Comparison of ENCODE assay signal across 8 cellular contexts in genomic region chr1:217630711-217631591, GRCh38. TPM values are rescaled to one million over a fixed set of nuclear protein-coding genes. Genes with fewer than 3 reads are reported as not detected.
DNase-seq lines count a peak whose midpoint lies in the region; ATAC-seq and TF ChIP-seq lines count a peak whose summit lies in the region.

GPATCH2 (minus strand) TSS chr1:217631090; CDS start chr1:217630971, 119 bp downstream.
SPATA17 (plus strand) TSS chr1:217631344; CDS start chr1:217631379, 35 bp downstream.

- H3K27me3 Mint-ChIP-seq in activated T-helper 17 cell treated with anti-CD3 and anti-CD28 coated beads, Interleukin-2, amount 50 U/mL, for 72 hours, result peaks cover 3% of the 10 kb centered on the region
- H3K27me3 Mint-ChIP-seq in natural killer cell treated with Interleukin-12 subunit alpha and Interleukin-12 subunit beta and Interleukin-15 and Interleukin-18, amount 100 ng/mL, for 72 hours, result peaks cover 7% of the 10 kb centered on the region in 2 donors

- H3K9me3 ChIP-seq in GM23248 (ENCODE audit: low read depth) (no peaks in the 10 kb centered on the region), Karpas-422 (ENCODE audit: low read length) (no peaks in the 10 kb centered on the region)

- H2AFZ ChIP-seq in GM23248, result peak within 1 kb of the TSS; percentile 95
- H2AFZ ChIP-seq in Karpas-422 (ENCODE audit: low read length), result peak within 1 kb of the TSS; percentile 97

- H3K79me2 ChIP-seq in GM23248 (ENCODE audit: insufficient read depth) (peaks cover 49% of the 10 kb centered on the region), Karpas-422 (ENCODE audit: low read length) (peaks cover 49% of the 10 kb centered on the region)

- H4K20me1 ChIP-seq in GM23248 (ENCODE audit: insufficient read depth) (no peaks in the 10 kb centered on the region), Karpas-422 (ENCODE audit: insufficient read depth, low read depth, low read length) (0 out of 2 replicates have a peak, but pooled peaks cover 5% of the 10 kb centered on the region)

- H3K9ac ChIP-seq in GM23248, result peak within 1 kb of the TSS; percentile 98
- peak within 1 kb of the TSS; percentile 85 for H3K9ac ChIP-seq in Karpas-422 (ENCODE audit: low read length)

- H3K27me3 ChIP-seq in GM23248 (replicated peaks; ENCODE audit: insufficient read depth) (no peaks in the 10 kb centered on the region), Karpas-422 (ENCODE audit: low read length) (no peaks in the 10 kb centered on the region)

- H3K9me3 Mint-ChIP-seq in activated T-helper 17 cell treated with anti-CD3 and anti-CD28 coated beads, Interleukin-2, amount 50 U/mL, for 72 hours, result no peaks in the 10 kb centered on the region
- H3K9me3 Mint-ChIP-seq in natural killer cell treated with Interleukin-12 subunit alpha and Interleukin-12 subunit beta and Interleukin-15 and Interleukin-18, amount 100 ng/mL, for 72 hours, result no peaks in the 10 kb centered on the region

- 1 to 2% methylated on average over 40 to 42 of the region's 42 CpGs for WGBS in GM23248 (ENCODE audit: low coverage in 1 of 2, low lambda C conversion rate in 2 of 2, missing lambda C conversion rate in 2 of 2), 2 experiments

- in situ Hi-C loops in GM23248 (cut with MboI), result no loop called here

- peak within 1 kb of the TSS; percentile 95 for H3K4me2 ChIP-seq in GM23248 (ENCODE audit: unreplicated experiment)
- peak within 1 kb of the TSS; percentile 90 for H3K4me2 ChIP-seq in Karpas-422 (ENCODE audit: low read depth, low read length, poor library complexity, severe bottlenecking)

- H3K4me1 ChIP-seq in GM23248 (ENCODE audit: insufficient read depth) (peaks cover 38% of the 10 kb centered on the region), Karpas-422 (ENCODE audit: low read length) (peaks cover 40% of the 10 kb centered on the region)

- no peaks in the 10 kb centered on the region for H3F3A ChIP-seq in GM23248 (ENCODE audit: insufficient read depth)

- H3K4me3 Mint-ChIP-seq in activated T-helper 17 cell treated with anti-CD3 and anti-CD28 coated beads, Interleukin-2, amount 50 U/mL, for 72 hours, result peak within 1 kb of the TSS; percentile 92
- peak within 1 kb of the TSS; percentile 91 for H3K4me3 Mint-ChIP-seq in natural killer cell treated with Interleukin-12 subunit alpha and Interleukin-12 subunit beta and Interleukin-15 and Interleukin-18, amount 100 ng/mL, for 72 hours

- H3K36me3 Mint-ChIP-seq in activated T-helper 17 cell treated with anti-CD3 and anti-CD28 coated beads, Interleukin-2, amount 50 U/mL, for 72 hours (ENCODE audit: low read depth), result no peaks in the 10 kb centered on the region
- no peaks in the 10 kb centered on the region for H3K36me3 Mint-ChIP-seq in natural killer cell treated with Interleukin-12 subunit alpha and Interleukin-12 subunit beta and Interleukin-15 and Interleukin-18, amount 100 ng/mL, for 72 hours

- peak within 1 kb of the TSS; percentile 96 for H3K27ac ChIP-seq in GM23248
- peak within 1 kb of the TSS; percentile 79 for H3K27ac ChIP-seq in Karpas-422 (ENCODE audit: low read length)

- ATAC-seq in activated T-helper 17 cell treated with anti-CD3 and anti-CD28 coated beads, Interleukin-2, amount 50 U/mL, for 72 hours (replicated peaks), result peak; percentile 86
- peak; percentile 91 to 93 for ATAC-seq in natural killer cell treated with Interleukin-12 subunit alpha and Interleukin-12 subunit beta and Interleukin-15 and Interleukin-18, amount 100 ng/mL, for 72 hours

- H3K27ac Mint-ChIP-seq in activated T-helper 17 cell treated with anti-CD3 and anti-CD28 coated beads, Interleukin-2, amount 50 U/mL, for 72 hours, result peak within 1 kb of the TSS; percentile 100
- H3K27ac Mint-ChIP-seq in natural killer cell treated with Interleukin-12 subunit alpha and Interleukin-12 subunit beta and Interleukin-15 and Interleukin-18, amount 100 ng/mL, for 72 hours, result peak within 1 kb of the TSS; percentile 98 to 99

- DNase-seq in EL (peak; percentile 87), GM23248 (peak; percentile 95), Karpas-422 (peak; percentile 95), RPMI7951 (ENCODE audit: low read depth) (peak; percentile 87), fibroblast of pulmonary artery (ENCODE audit: low read depth) (peak; percentile 93)
- peak; percentile 83 for DNase-seq in natural killer cell treated with Interleukin-12 subunit alpha and Interleukin-12 subunit beta and Interleukin-15 and Interleukin-18, amount 100 ng/mL, for 72 hours (ENCODE audit: low spot score)
- DNase-seq in stimulated activated naive CD4-positive, alpha-beta T cell treated with Interleukin-2 at 50 U/mL for 16 hours (lab: John Stamatoyannopoulos, UW), result peak; percentile 73

- TF ChIP-seq CTCF in fibroblast of pulmonary artery (IDR thresholded peaks at IDR 0.05; ENCODE audit: low read length, missing control alignments), result no peak

- no peaks in the 10 kb centered on the region for H3K36me3 ChIP-seq in GM23248 (ENCODE audit: low read depth)
- peaks cover 18% of the 10 kb centered on the region for H3K36me3 ChIP-seq in Karpas-422 (ENCODE audit: insufficient read depth, low read length)

- H3K9me2 ChIP-seq in GM23248 (ENCODE audit: insufficient read depth), result no peaks in the 10 kb centered on the region
- no peaks in the 10 kb centered on the region for H3K9me2 ChIP-seq in Karpas-422 (replicated peaks; ENCODE audit: insufficient read depth, low read length)

- peaks cover 18% of the 10 kb centered on the region for H3K4me1 Mint-ChIP-seq in activated T-helper 17 cell treated with anti-CD3 and anti-CD28 coated beads, Interleukin-2, amount 50 U/mL, for 72 hours
- H3K4me1 Mint-ChIP-seq in natural killer cell treated with Interleukin-12 subunit alpha and Interleukin-12 subunit beta and Interleukin-15 and Interleukin-18, amount 100 ng/mL, for 72 hours (ENCODE audit: low read depth in 2 of 2), result peaks cover 20 to 29% of the 10 kb centered on the region in 2 donors

- H3K4me3 ChIP-seq in GM23248, result peak within 1 kb of the TSS; percentile 94
- H3K4me3 ChIP-seq in Karpas-422 (ENCODE audit: low read length), result peak within 1 kb of the TSS; percentile 82
- H3K4me3 ChIP-seq in fibroblast of pulmonary artery (replicated peaks; ENCODE audit: low read depth, low read length), result peak within 1 kb of the TSS; percentile 84

RNA-seq across cellular contexts. Expression of gene GPATCH2, which starts in this region (rescaled TPM):
- 8.2 and 9.5 TPM in 2 replicates for total RNA-seq in GM23248 (2014; rRNA removed; shearing (Covaris generic))
- polyA plus RNA-seq in GM23248 (2016; fragmentation: Nextera tagmentation; extraction: Ambion mirVana), result 5.6 and 6.3 TPM in 2 replicates
- total RNA-seq in Karpas-422 (2014; rRNA removed; shearing (Covaris generic); ENCODE audit: low replicate concordance), result 22.9 and 26.8 TPM in 2 replicates
- total RNA-seq in RPMI7951 (2014; rRNA removed; shearing (Covaris generic)), result 14.2 and 17.0 TPM in 2 replicates
- total RNA-seq in activated T-helper 17 cell treated with anti-CD3 and anti-CD28 coated beads, Interleukin-2, amount 50 U/mL, for 72 hours, result 1 to 10 TPM; 6.5 to 6.7 TPM
- total RNA-seq in natural killer cell treated with Interleukin-12 subunit alpha and Interleukin-12 subunit beta and Interleukin-15 and Interleukin-18, amount 100 ng/mL, for 72 hours, result 10 to 100 TPM; 12.3 to 14.4 TPM

RNA-seq across cellular contexts. Expression of gene SPATA17, which starts in this region (rescaled TPM):
- 0.43 and 0.89 TPM in 2 replicates for total RNA-seq in GM23248 (2014; rRNA removed; shearing (Covaris generic))
- 0.58 and 1.3 TPM in 2 replicates for polyA plus RNA-seq in GM23248 (2016; fragmentation: Nextera tagmentation; extraction: Ambion mirVana)
- 0.87 and 6.6 TPM in 2 replicates for total RNA-seq in Karpas-422 (2014; rRNA removed; shearing (Covaris generic); ENCODE audit: low replicate concordance)
- under 0.01 and 1.6 TPM in 2 replicates for total RNA-seq in RPMI7951 (2014; rRNA removed; shearing (Covaris generic))
- not detected for total RNA-seq in activated T-helper 17 cell treated with anti-CD3 and anti-CD28 coated beads, Interleukin-2, amount 50 U/mL, for 72 hours
- total RNA-seq in natural killer cell treated with Interleukin-12 subunit alpha and Interleukin-12 subunit beta and Interleukin-15 and Interleukin-18, amount 100 ng/mL, for 72 hours, result not detected

Comparison
In these comparisons a context has a peak if more than half of its experiments do, and no peak if none do; other contexts are left out.
1. Peak in every context shown above with its lines: DNase-seq, ATAC-seq, H3K4me3 ChIP-seq and H3K27ac ChIP-seq.